ENCODE assay signal across 8 cellular contexts in the genomic region with DNA sequence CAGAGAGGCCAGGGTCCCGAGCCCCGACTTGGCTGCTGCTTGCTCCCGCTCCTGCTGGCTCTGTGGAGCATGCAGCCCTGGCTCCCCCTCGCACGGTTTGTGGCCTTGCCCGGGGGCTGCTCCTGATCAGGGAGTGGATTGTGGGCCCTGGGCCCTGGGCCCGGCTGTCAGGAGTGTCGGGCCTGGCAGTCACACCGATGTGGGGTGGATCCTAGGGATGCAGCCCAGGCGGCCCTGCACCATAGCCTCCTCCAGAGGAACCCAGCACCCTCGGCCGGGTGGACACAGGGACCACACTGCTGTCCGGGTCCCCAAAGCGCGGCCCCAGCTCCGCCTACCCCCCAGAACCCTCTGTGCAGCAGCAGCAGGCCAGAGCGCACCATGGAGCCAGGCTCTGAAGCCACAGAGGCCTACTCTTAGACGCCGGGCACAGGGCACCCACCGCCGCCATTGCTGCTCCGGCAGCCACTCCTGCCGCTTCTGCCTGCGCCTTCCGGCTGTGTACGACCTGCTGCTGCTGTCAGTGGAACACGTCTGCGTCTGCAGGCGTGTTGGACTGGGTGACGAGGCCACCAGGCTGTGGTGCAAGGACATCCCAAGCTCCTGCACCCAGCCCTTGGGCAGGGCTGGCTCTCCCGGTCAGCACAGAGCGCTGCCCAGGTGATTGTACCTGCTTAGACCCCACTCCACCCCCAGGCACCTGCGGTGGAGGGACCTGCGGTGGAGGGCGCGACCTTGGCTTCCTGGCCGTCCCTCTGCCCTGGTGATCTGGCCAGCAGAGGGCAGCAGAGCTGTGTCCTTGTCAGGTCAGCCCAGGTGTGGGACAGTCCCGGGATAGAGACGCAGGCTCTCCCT. TPM values are rescaled to one million over a fixed set of nuclear protein-coding genes. Genes with fewer than 3 reads are reported as not detected.
DNase-seq lines count a peak whose midpoint lies in the region; ATAC-seq and TF ChIP-seq lines count a peak whose summit lies in the region.

No MANE protein-coding gene starts in this region.

- H3K23me2 ChIP-seq in H9 (ENCODE audit: insufficient read length, low read depth, low read length, poor library complexity, severe bottlenecking): no peaks in the 10 kb centered on the region

- no CpG with 5 or more reads among the region's 39 CpGs for WGBS in H9 (ENCODE audit: extremely low coverage, insufficient read length, low lambda C conversion rate)
- 65% methylated on average over 39 of the region's 39 CpGs; no CpG with 5 or more reads in 1 of the 2 donors for WGBS in transverse colon (ENCODE audit: low coverage in 1 of 2), 2 donors

- H3K18ac ChIP-seq in H9 (ENCODE audit: insufficient read length, low read depth, low read length): no peak overlapping the region

- H3K23ac ChIP-seq in H9 (ENCODE audit: insufficient read length, low read depth, low read length): no peak overlapping the region

- H3K27me3 ChIP-seq in CD8-positive, alpha-beta memory T cell (ENCODE audit: insufficient read depth, low read length, poor library complexity, severe bottlenecking): no peaks in the 10 kb centered on the region
- H3K27me3 ChIP-seq in H9 (ENCODE audit: insufficient read depth, low read length): no peaks in the 10 kb centered on the region
- H3K27me3 ChIP-seq in transverse colon: no peaks in the 10 kb centered on the region

- CTCF ChIA-PET in CD8-positive, alpha-beta memory T cell (lab: Charles Lee): interaction anchor here (0.7 to 14.1 kb wide), 27 partner anchors 11 to 287 kb away, joined by 3 to 194 read pairs (median 5); no protein-coding TSS in a partner anchor

- H3K9me3 ChIP-seq in CD8-positive, alpha-beta memory T cell (ENCODE audit: low read length): no peaks in the 10 kb centered on the region
- H3K9me3 ChIP-seq in H9 (ENCODE audit: control insufficient read depth, low read depth, low read length) (no peaks in the 10 kb centered on the region), transverse colon (no peaks in the 10 kb centered on the region)

- no peak for TF ChIP-seq POLR2A in transverse colon (IDR thresholded peaks at IDR 0.05)

- no peak overlapping the region for H3K4me2 ChIP-seq in H9 (ENCODE audit: insufficient read depth, insufficient read length, low read length)

- H3K4me1 Mint-ChIP-seq in CD8-positive, alpha-beta memory T cell: peaks cover 11 to 23% (median 12%) of the 10 kb centered on the region in 3 donors
- peaks cover 2 to 4% of the 10 kb centered on the region in 2 experiments; a peak in 3 of 4 replicates for H3K4me1 Mint-ChIP-seq in H9
- no peaks in the 10 kb centered on the region for H3K4me1 Mint-ChIP-seq in activated T-helper 1 cell treated with anti-CD3 and anti-CD28 coated beads, Interleukin-12 subunit alpha, Interleukin-12 subunit beta, Interleukin-2, Interleukin-4 antibody, amounts not matched to agents 30 ng/mL and 10 ng/mL and 1 ng/mL, durations not matched to agents 14 hours and 24 hours and 36 hours (ENCODE audit: low read depth)

- no peak overlapping the region for H3K27ac ChIP-seq in CD8-positive, alpha-beta memory T cell (ENCODE audit: low read depth, low read length)
- H3K27ac ChIP-seq in H9 (ENCODE audit: insufficient read length, low read depth, low read length) (no peak overlapping the region), transverse colon (no peak overlapping the region)

- H3K36me3 Mint-ChIP-seq in CD8-positive, alpha-beta memory T cell: peaks cover 0 to 56% (median 5%) of the 10 kb centered on the region in 3 donors
- peaks cover 18 to 36% (median 33%) of the 10 kb centered on the region in 3 experiments; a peak in 6 of 7 replicates for H3K36me3 Mint-ChIP-seq in H9 (ENCODE audit: insufficient read depth in 1 of 3, low read depth in 3 of 3)
- H3K36me3 Mint-ChIP-seq in activated T-helper 1 cell treated with anti-CD3 and anti-CD28 coated beads, Interleukin-12 subunit alpha, Interleukin-12 subunit beta, Interleukin-2, Interleukin-4 antibody, amounts not matched to agents 30 ng/mL and 10 ng/mL and 1 ng/mL, durations not matched to agents 14 hours and 24 hours and 36 hours (ENCODE audit: low read depth): peaks cover 9% of the 10 kb centered on the region

- no peak overlapping the region for H3K56ac ChIP-seq in H9 (ENCODE audit: insufficient read length, low read depth, low read length)

- H3K79me2 ChIP-seq in H9 (ENCODE audit: insufficient read depth, low read length): peaks cover 41% of the 10 kb centered on the region; the same call in 1 of the 2 replicates

- no peak overlapping the region for H2AFZ ChIP-seq in H9 (ENCODE audit: low read length)

- no peaks in the 10 kb centered on the region for H3K9me3 Mint-ChIP-seq in CD8-positive, alpha-beta memory T cell
- H3K9me3 Mint-ChIP-seq in H9: no peaks in the 10 kb centered on the region
- no peaks in the 10 kb centered on the region for H3K9me3 Mint-ChIP-seq in activated T-helper 1 cell treated with anti-CD3 and anti-CD28 coated beads, Interleukin-12 subunit alpha, Interleukin-12 subunit beta, Interleukin-2, Interleukin-4 antibody, amounts not matched to agents 30 ng/mL and 10 ng/mL and 1 ng/mL, durations not matched to agents 14 hours and 24 hours and 36 hours

- H3K14ac ChIP-seq in H9 (ENCODE audit: insufficient read depth, low read length): no peak overlapping the region

- H4K8ac ChIP-seq in H9 (replicated peaks; ENCODE audit: insufficient read length, low read depth, low read length): no peak overlapping the region

- no peak overlapping the region for H3K4me3 ChIP-seq in CD8-positive, alpha-beta memory T cell (ENCODE audit: low read length)
- H3K4me3 ChIP-seq in transverse colon: no peak overlapping the region

- H3K4ac ChIP-seq in H9 (ENCODE audit: low read depth, low read length): no peak overlapping the region

- H4K5ac ChIP-seq in H9 (ENCODE audit: insufficient read length, low read depth, low read length): no peak overlapping the region

- H2BK5ac ChIP-seq in H9 (ENCODE audit: insufficient read length, low read length): no peak overlapping the region

- ATAC-seq in omental fat pad (ENCODE audit: low FRiP score): peak; percentile 79
- no peak for ATAC-seq in GM21576 (IDR thresholded peaks at IDR 0.05; ENCODE audit: unreplicated experiment)

- peak overlapping the region in 1 of 7 donors; percentile 61 for H3K4me3 Mint-ChIP-seq in CD8-positive, alpha-beta memory T cell
- H3K4me3 Mint-ChIP-seq in H9: no peak overlapping the region
- H3K4me3 Mint-ChIP-seq in activated T-helper 1 cell treated with anti-CD3 and anti-CD28 coated beads, Interleukin-12 subunit alpha, Interleukin-12 subunit beta, Interleukin-2, Interleukin-4 antibody, amounts not matched to agents 30 ng/mL and 10 ng/mL and 1 ng/mL, durations not matched to agents 14 hours and 24 hours and 36 hours: no peak overlapping the region

- TF ChIP-seq EP300 in transverse colon (IDR thresholded peaks at IDR 0.05; ENCODE audit: low read depth): no peak

- DNase-seq in CD8-positive, alpha-beta memory T cell: peak; percentile 65 to 87 (median 79)
- DNase-seq in H9 (peak; percentile 91), fibroblast of the conjunctiva (ENCODE audit: low read depth) (peak; percentile 34), omental fat pad (ENCODE audit: low spot score) (peak; percentile 98), transverse colon (peak; percentile 90)
- peak; percentile 65 for DNase-seq in activated T-helper 1 cell treated with anti-CD3 and anti-CD28 coated beads, Interleukin-12 subunit alpha, Interleukin-12 subunit beta, Interleukin-2, Interleukin-4 antibody, amounts not matched to agents 30 ng/mL and 10 ng/mL and 1 ng/mL, durations not matched to agents 14 hours and 24 hours and 36 hours (ENCODE audit: low spot score)

- H3K79me1 ChIP-seq in H9 (ENCODE audit: insufficient read depth, low read depth, low read length, poor library complexity, severe bottlenecking): peaks cover 3% of the 10 kb centered on the region

- no peak overlapping the region for H2BK20ac ChIP-seq in H9 (ENCODE audit: low read depth, low read length, poor library complexity, severe bottlenecking)

- H2BK120ac ChIP-seq in H9 (ENCODE audit: low read depth, low read length, poor library complexity, severe bottlenecking): no peak overlapping the region

- no peak overlapping the region for H2AK5ac ChIP-seq in H9 (ENCODE audit: insufficient read length, low read length)

- peaks cover 4% of the 10 kb centered on the region for H3K36me3 ChIP-seq in CD8-positive, alpha-beta memory T cell (ENCODE audit: insufficient read depth, low read length)
- H3K36me3 ChIP-seq in transverse colon: no peaks in the 10 kb centered on the region

- peaks cover 6% of the 10 kb centered on the region for H3K4me1 ChIP-seq in CD8-positive, alpha-beta memory T cell (ENCODE audit: insufficient read depth, low read length)
- no peaks in the 10 kb centered on the region for H3K4me1 ChIP-seq in H9 (ENCODE audit: insufficient read depth, low read length)
- H3K4me1 ChIP-seq in transverse colon: peaks cover 0 to 17% (median 11%) of the 10 kb centered on the region in 4 donors

- H2BK15ac ChIP-seq in H9 (ENCODE audit: low read depth, low read length): no peak overlapping the region

- TF ChIP-seq CTCF in H9 (conservative IDR thresholded peaks at IDR 0.05) (peak; percentile 97), omental fat pad (IDR thresholded peaks at IDR 0.05) (peak in 1 of 3 donors; percentile 65), transverse colon (IDR thresholded peaks at IDR 0.05) (peak; percentile 85 to 96 (median 93))

- H2BK12ac ChIP-seq in H9 (ENCODE audit: insufficient read length, low read depth, low read length): no peak overlapping the region

- H3K27ac Mint-ChIP-seq in CD8-positive, alpha-beta memory T cell: peak overlapping the region in 1 of 8 donors; percentile 65
- peak overlapping the region in 1 of 3 experiments; percentile 34; a peak in 1 of 7 replicates for H3K27ac Mint-ChIP-seq in H9
- H3K27ac Mint-ChIP-seq in activated T-helper 1 cell treated with anti-CD3 and anti-CD28 coated beads, Interleukin-12 subunit alpha, Interleukin-12 subunit beta, Interleukin-2, Interleukin-4 antibody, amounts not matched to agents 30 ng/mL and 10 ng/mL and 1 ng/mL, durations not matched to agents 14 hours and 24 hours and 36 hours: no peak overlapping the region

- no peaks in the 10 kb centered on the region for H4K20me1 ChIP-seq in H9 (ENCODE audit: control insufficient read depth, insufficient read depth, insufficient read length)

- intact Hi-C loops in activated T-helper 1 cell treated with anti-CD3 and anti-CD28 coated beads, Interleukin-12 subunit alpha, Interleukin-12 subunit beta, Interleukin-2, Interleukin-4 antibody, amounts not matched to agents 30 ng/mL and 10 ng/mL and 1 ng/mL, durations not matched to agents 14 hours and 24 hours and 36 hours (cut with micrococcal nuclease): loop anchor here (1.0 kb wide), 2 partner anchors 179 to 189 kb away; no protein-coding TSS in a partner anchor
- intact Hi-C loops in transverse colon (cut with DNase I; ENCODE audit: low total_unique reads): loop anchor here (2.0 to 10.0 kb wide), 2 partner anchors 125 to 181 kb away; partner anchors contain the start of gene ADARB1

- no peak overlapping the region for H3K9ac ChIP-seq in H9 (ENCODE audit: extremely low read depth, insufficient read length, low read length)

- no peak overlapping the region for H3T11ph ChIP-seq in H9 (ENCODE audit: low read length)

- H4K91ac ChIP-seq in H9 (ENCODE audit: insufficient read length, low read depth, low read length): no peak overlapping the region

- POLR2A ChIA-PET in CD8-positive, alpha-beta memory T cell (lab: Charles Lee): interaction anchor here (0.7 to 0.9 kb wide), 3 partner anchors 125 to 188 kb away, joined by 3 to 4 read pairs (median 3); partner anchors contain the start of gene ADARB1

- in situ Hi-C loops in transverse colon (cut with MboI; ENCODE audit: low pct_ligation_motif_present in 1 of 4, low pct_unique_long_range_greater_than_20kb in 1 of 4, low sequenced_read_pairs in 3 of 4): loop anchor here in 3 of 4 donors (5.0 to 25.0 kb wide), 4 partner anchors 137 to 188 kb away; partner anchors contain the start of genes SUMO3 (in 1 of the 3) and UBE2G2 (in 1 of the 3)

- H3K27me3 Mint-ChIP-seq in CD8-positive, alpha-beta memory T cell: no peaks in the 10 kb centered on the region
- peaks cover 2% of the 10 kb centered on the region; the same call in 1 of the 2 replicates for H3K27me3 Mint-ChIP-seq in H9 (ENCODE audit: low read depth)
- no peaks in the 10 kb centered on the region for H3K27me3 Mint-ChIP-seq in activated T-helper 1 cell treated with anti-CD3 and anti-CD28 coated beads, Interleukin-12 subunit alpha, Interleukin-12 subunit beta, Interleukin-2, Interleukin-4 antibody, amounts not matched to agents 30 ng/mL and 10 ng/mL and 1 ng/mL, durations not matched to agents 14 hours and 24 hours and 36 hours (ENCODE audit: insufficient read depth)

RNA-seq across cellular contexts. Expression of gene SLX9, which starts 9.6 kb away (rescaled TPM):
- 10 to 100 TPM; 68.1 to 71.1 TPM for total RNA-seq in CD8-positive, alpha-beta memory T cell
- 14.3 TPM for polyA plus RNA-seq in CD8-positive, alpha-beta memory T cell
- total RNA-seq in H9 (2021) (74.3 and 76.4 TPM in 2 replicates), omental fat pad (10 to 100 TPM; 11.9 to 26.2 (median 16.1) TPM), transverse colon (10 to 100 TPM in 3 of 4 donors, 1 to 10 TPM in 1; 8.1 to 46.0 (median 16.6) TPM)
- 150 TPM for polyA plus RNA-seq in PFSK-1 (2012; ENCODE audit: insufficient read length, low read depth)
- 83.4 and 84.7 TPM in 2 replicates for total RNA-seq in activated T-helper 1 cell treated with anti-CD3 and anti-CD28 coated beads, Interleukin-12 subunit alpha, Interleukin-12 subunit beta, Interleukin-2, Interleukin-4 antibody, amounts not matched to agents 30 ng/mL and 10 ng/mL and 1 ng/mL, durations not matched to agents 14 hours and 24 hours and 36 hours

RNA-seq across cellular contexts. Expression of gene ITGB2, which starts 28.7 kb away (rescaled TPM):
- 100 to 1,000 TPM; 159 to 165 TPM for total RNA-seq in CD8-positive, alpha-beta memory T cell
- 847 TPM for polyA plus RNA-seq in CD8-positive, alpha-beta memory T cell
- 0.61 and 1.1 TPM in 2 replicates for total RNA-seq in H9 (2021)
- polyA plus RNA-seq in PFSK-1 (2012; ENCODE audit: insufficient read length, low read depth): 0.43 TPM
- total RNA-seq in activated T-helper 1 cell treated with anti-CD3 and anti-CD28 coated beads, Interleukin-12 subunit alpha, Interleukin-12 subunit beta, Interleukin-2, Interleukin-4 antibody, amounts not matched to agents 30 ng/mL and 10 ng/mL and 1 ng/mL, durations not matched to agents 14 hours and 24 hours and 36 hours: 292 and 294 TPM in 2 replicates
- 100 to 1,000 TPM in 3 of 4 donors, 10 to 100 TPM in 1; 98.5 to 581 (median 217) TPM for total RNA-seq in omental fat pad
- 10 to 100 TPM; 14.2 to 32.4 (median 24.9) TPM for total RNA-seq in transverse colon

Comparison
In these comparisons a context has a peak if more than half of its experiments do, and no peak if none do; other contexts are left out.
1. DNase-seq: peak in every context shown above with its lines; median percentile 98 in omental fat pad; 91 in H9; 90 in transverse colon; 79 in CD8-positive, alpha-beta memory T cell; 65 in activated T-helper 1 cell treated with anti-CD3 and anti-CD28 coated beads, Interleukin-12 subunit alpha, Interleukin-12 subunit beta, Interleukin-2, Interleukin-4 antibody, amounts not matched to agents 30 ng/mL and 10 ng/mL and 1 ng/mL, durations not matched to agents 14 hours and 24 hours and 36 hours; 34 in fibroblast of the conjunctiva.